ENCODE assay signal across 1 cellular context in genomic region chr7:129824291-129825004, GRCh38.
TF ChIP-seq lines count a peak whose summit lies in the region.

No MANE protein-coding gene starts in this region.

TF ChIP-seq in GM23338, 12 proteins besides CTCF, POLR2A, EP300 and RAD21 (continued from another document):
- TF ChIP-seq ZNF462 (CRISPR knock-in tag; IDR thresholded peaks at IDR 0.05): no peak
- no peak for TF ChIP-seq ZNF114 (CRISPR knock-in tag; IDR thresholded peaks at IDR 0.05)
TF ChIP-seq in GM23338: peak in this region for 0.
